ENCODE assay signal across 18 cellular contexts in the genomic region with DNA sequence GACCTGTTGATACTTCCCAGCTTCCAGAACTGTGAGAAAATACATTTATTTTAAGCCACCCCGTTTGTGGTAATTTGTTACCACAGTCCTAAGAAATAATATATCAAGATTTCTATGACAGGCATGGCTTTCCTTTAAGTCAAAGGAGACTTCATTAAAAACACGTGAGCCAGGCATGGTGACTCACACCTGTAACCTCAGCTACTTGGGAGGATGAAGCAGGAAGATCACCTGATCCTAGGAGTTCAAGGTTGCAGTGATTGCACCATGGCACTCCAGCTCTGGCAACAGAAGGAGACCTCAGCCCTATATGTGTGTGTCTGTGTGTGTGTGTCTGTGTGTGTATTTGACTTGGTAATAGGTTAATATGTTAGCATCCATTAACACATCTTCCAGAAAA.
DNase-seq lines count a peak whose midpoint lies in the region; ATAC-seq, FAIRE-seq and TF ChIP-seq lines count a peak whose summit lies in the region.
"Had no signal": no experiment of that assay in that cellular context is flagged by ENCODE, and none has a peak within 500 bp of the region (broad histone marks: within the 10 kb centered on the region; RNA-seq: fewer than 3 reads in every experiment).

No MANE protein-coding gene starts in this region.

- H3K27ac ChIP-seq in breast epithelium (no peak overlapping the region), astrocyte (ENCODE audit: low read depth, low read length) (no peak overlapping the region), foreskin keratinocyte (no peak overlapping the region)
- H3K27ac ChIP-seq: 22Rv1, BLaER1, HL-60 had no signal

- DNase-seq in MCF 10A (ENCODE audit: unreplicated experiment), result peak; percentile 16
- DNase-seq in breast epithelium (ENCODE audit: low spot score in 2 of 2), result no peak
- peak; percentile 14 for DNase-seq in astrocyte (ENCODE audit: low read depth)
- DNase-seq in foreskin keratinocyte, result peak in 1 of 2 donors; percentile 25
- no peak for DNase-seq in NCI-H1694 (lab: John Stamatoyannopoulos, UW)
- no peak for DNase-seq in T-helper 17 cell
- DNase-seq: AML-193; Caco-2; CD8-positive, alpha-beta memory T cell; DND-41; GOT3 had no signal

- no peak for FAIRE-seq in astrocyte (lab: Jason Lieb, UNC)
- FAIRE-seq: K562 had no signal

- H3K4me2 ChIP-seq in astrocyte (ENCODE audit: low read length), result no peak overlapping the region
- H3K4me2 ChIP-seq: BLaER1 had no signal

- H3K36me3 Mint-ChIP-seq in MCF 10A (ENCODE audit: insufficient read depth, unreplicated experiment) (no peaks in the 10 kb centered on the region), astrocyte (ENCODE audit: low read depth, unreplicated experiment) (no peaks in the 10 kb centered on the region), T-helper 17 cell (ENCODE audit: low read depth) (no peaks in the 10 kb centered on the region)
- H3K36me3 Mint-ChIP-seq: CD8-positive, alpha-beta memory T cell had no signal

- no peaks in the 10 kb centered on the region for H4K20me1 ChIP-seq in astrocyte (ENCODE audit: insufficient read depth, low read length)
- H4K20me1 ChIP-seq: BLaER1 had no signal

- H3K4me1 ChIP-seq in breast epithelium, result no peaks in the 10 kb centered on the region
- no peaks in the 10 kb centered on the region for H3K4me1 ChIP-seq in astrocyte (ENCODE audit: insufficient read depth, low read length)
- H3K4me1 ChIP-seq in foreskin keratinocyte, result no peaks in the 10 kb centered on the region
- H3K4me1 ChIP-seq: Caco-2, HAP-1 had no signal

- TF ChIP-seq CTCF in MCF 10A (IDR thresholded peaks at IDR 0.05; ENCODE audit: unreplicated experiment) (no peak), breast epithelium (IDR thresholded peaks at IDR 0.05) (no peak), astrocyte (IDR thresholded peaks at IDR 0.05; ENCODE audit: insufficient read depth, low read depth, low read length) (no peak), foreskin keratinocyte (conservative IDR thresholded peaks at IDR 0.05) (no peak)

- POLR2A ChIA-PET in MCF 10A (lab: Yijun Ruan, JAX), result no interaction called here

- no peaks in the 10 kb centered on the region for H3K27me3 Mint-ChIP-seq in MCF 10A (ENCODE audit: insufficient read depth, unreplicated experiment)
- no peaks in the 10 kb centered on the region for H3K27me3 Mint-ChIP-seq in astrocyte (ENCODE audit: low read depth, unreplicated experiment)
- H3K27me3 Mint-ChIP-seq in T-helper 17 cell, result peaks cover 4% of the 10 kb centered on the region
- H3K27me3 Mint-ChIP-seq: CD8-positive, alpha-beta memory T cell had no signal

- H3K4me3 ChIP-seq in breast epithelium, result no peak overlapping the region
- H3K4me3 ChIP-seq in astrocyte (ENCODE audit: insufficient read depth, low read depth, low read length), result no peak overlapping the region
- H3K4me3 ChIP-seq: BLaER1, HAP-1, K562 had no signal

- H3K9me3 ChIP-seq in breast epithelium (no peaks in the 10 kb centered on the region), astrocyte (ENCODE audit: insufficient read depth, low read depth, low read length) (no peaks in the 10 kb centered on the region), T-helper 17 cell (ENCODE audit: control insufficient read depth, low read length, poor library complexity, severe bottlenecking) (no peaks in the 10 kb centered on the region)
- H3K9me3 ChIP-seq: BLaER1, Caco-2, HAP-1 had no signal

- H3K9me3 Mint-ChIP-seq in MCF 10A (ENCODE audit: unreplicated experiment) (no peaks in the 10 kb centered on the region), astrocyte (ENCODE audit: unreplicated experiment) (no peaks in the 10 kb centered on the region)
- H3K9me3 Mint-ChIP-seq: CD8-positive, alpha-beta memory T cell had no signal

- H3K9ac ChIP-seq in astrocyte (ENCODE audit: low read length), result no peak overlapping the region
- H3K9ac ChIP-seq: BLaER1 had no signal

- H2AFZ ChIP-seq in astrocyte (ENCODE audit: low read depth, low read length), result no peak overlapping the region

- intact Hi-C loops in MCF 10A (cut with micrococcal nuclease), result no loop called here
- intact Hi-C loops in breast epithelium (cut with DNase I; ENCODE audit: low total_unique reads), result no loop called here

- ATAC-seq in foreskin keratinocyte (peak; percentile 62), GM19467 (IDR thresholded peaks at IDR 0.05; ENCODE audit: unreplicated experiment) (no peak), HG02870 (IDR thresholded peaks at IDR 0.05; ENCODE audit: unreplicated experiment) (no peak), T-helper 17 cell (no peak)
- ATAC-seq: K562 had no signal

- H3K27me3 ChIP-seq in breast epithelium (no peaks in the 10 kb centered on the region), astrocyte (ENCODE audit: insufficient read depth, low read length) (no peaks in the 10 kb centered on the region), foreskin keratinocyte (no peaks in the 10 kb centered on the region)
- H3K27me3 ChIP-seq: BLaER1 had no signal

- H3K4me3 Mint-ChIP-seq in MCF 10A (ENCODE audit: unreplicated experiment) (no peak overlapping the region), astrocyte (ENCODE audit: unreplicated experiment) (no peak overlapping the region), T-helper 17 cell (no peak overlapping the region)
- H3K4me3 Mint-ChIP-seq: CD8-positive, alpha-beta memory T cell had no signal

- BruUV-seq in MCF 10A (replicated peaks; lab: Mats Ljungman, UMichigan), result no TSS peak

- H3K27ac Mint-ChIP-seq in MCF 10A (ENCODE audit: low read depth, unreplicated experiment), result no peak overlapping the region
- no peak overlapping the region for H3K27ac Mint-ChIP-seq in astrocyte (ENCODE audit: unreplicated experiment)
- H3K27ac Mint-ChIP-seq in T-helper 17 cell, result no peak overlapping the region
- H3K27ac Mint-ChIP-seq: CD8-positive, alpha-beta memory T cell had no signal

- H3K4me1 Mint-ChIP-seq in MCF 10A (ENCODE audit: insufficient read depth, unreplicated experiment), result no peaks in the 10 kb centered on the region
- H3K4me1 Mint-ChIP-seq in astrocyte (ENCODE audit: low read depth, unreplicated experiment), result no peaks in the 10 kb centered on the region
- H3K4me1 Mint-ChIP-seq in T-helper 17 cell, result no peaks in the 10 kb centered on the region
- H3K4me1 Mint-ChIP-seq: CD8-positive, alpha-beta memory T cell had no signal

- H3K36me3 ChIP-seq in breast epithelium (no peaks in the 10 kb centered on the region), astrocyte (ENCODE audit: insufficient read depth, low read length) (no peaks in the 10 kb centered on the region)
- H3K36me3 ChIP-seq: BLaER1, HAP-1 had no signal

- H3K79me2 ChIP-seq in astrocyte (ENCODE audit: insufficient read depth, low read length), result no peaks in the 10 kb centered on the region

- CTCF ChIA-PET in MCF 10A (lab: Yijun Ruan, JAX), result interaction anchor here (1.0 kb wide), 1 partner anchor 24 kb away, joined by 3 read pairs; no protein-coding TSS in a partner anchor

- TF ChIP-seq POLR2A in breast epithelium (IDR thresholded peaks at IDR 0.05), result no peak

Comparison
In these comparisons a context has a peak if more than half of its experiments do, and no peak if none do; other contexts are left out.
1. DNase-seq: peak in MCF 10A (single experiment) and astrocyte (single experiment); none in breast epithelium (0 of 2), NCI-H1694 (single experiment) and T-helper 17 cell (0 of 3).